24 cellular contexts compared by ENCODE assay signal in genomic region chr7:103964269-103964668, GRCh38. TPM values are rescaled to one million over a fixed set of nuclear protein-coding genes. Genes with fewer than 3 reads are reported as not detected.
A peak's percentile ranks its signal among the peaks of the same experiment; 100 is the strongest.
DNase-seq lines count a peak whose midpoint lies in the region; ATAC-seq, FAIRE-seq and TF ChIP-seq lines count a peak whose summit lies in the region.
"Had no signal": no experiment of that assay in that cellular context is flagged by ENCODE, and none has a peak within 500 bp of the region (broad histone marks: within the 10 kb centered on the region; RNA-seq: fewer than 3 reads in every experiment).

No MANE protein-coding gene starts in this region.

- H3K79me2 ChIP-seq in HepG2 (ENCODE audit: insufficient read depth, low read length) (peaks cover 44% of the 10 kb centered on the region), K562 (ENCODE audit: control insufficient read depth, insufficient read depth, low read length) (no peaks in the 10 kb centered on the region; the same call in 2 of the 3 replicates)

- H3K27me3 ChIP-seq in HepG2 (ENCODE audit: control insufficient read depth in 1 of 2, insufficient read depth in 2 of 2, low read length in 2 of 2) (no peaks in the 10 kb centered on the region), right lobe of liver (no peaks in the 10 kb centered on the region), K562 (ENCODE audit: control insufficient read depth in 2 of 2, insufficient read depth in 2 of 2, low read length in 2 of 2) (no peaks in the 10 kb centered on the region)
- H3K27me3 ChIP-seq: BE2C; BLaER1 treated with 17β-estradiol and CSF1 and Interleukin-3, amounts not matched to agents 10 nM and 100 nM had no signal

- H3K9me1 ChIP-seq in K562 (ENCODE audit: control insufficient read depth, insufficient read depth, low read length) = no peaks in the 10 kb centered on the region

- TF ChIP-seq CTCF in HepG2 (CRISPR knock-in tag; IDR thresholded peaks at IDR 0.05) = no peak
- TF ChIP-seq CTCF in right lobe of liver (IDR thresholded peaks at IDR 0.05) = no peak
- no peak for TF ChIP-seq CTCF in K562 (IDR thresholded peaks at IDR 0.05 in 2 of 3, conservative IDR thresholded peaks at IDR 0.05 in 1 of 3; ENCODE audit: insufficient read depth in 2 of 3, low read depth in 1 of 3, low read length in 3 of 3)

- H4K20me1 ChIP-seq in HepG2 (ENCODE audit: insufficient read depth, low read length) (no peaks in the 10 kb centered on the region; the same call in 1 of the 2 replicates), K562 (replicated peaks; ENCODE audit: control insufficient read depth, insufficient read depth, low read length) (no peaks in the 10 kb centered on the region)
- H4K20me1 ChIP-seq: BLaER1 treated with 17β-estradiol and CSF1 and Interleukin-3, amounts not matched to agents 10 nM and 100 nM had no signal

- intact Hi-C loops in HepG2 (cut with micrococcal nuclease; ENCODE audit: unreplicated experiment) = no loop called here
- intact Hi-C loops in right lobe of liver (cut with DNase I) = no loop called here
- intact Hi-C loops in K562 (cut with micrococcal nuclease) = no loop called here

- H3K4me1 ChIP-seq in HepG2 (ENCODE audit: insufficient read depth, low read length) (no peaks in the 10 kb centered on the region), right lobe of liver (no peaks in the 10 kb centered on the region), K562 (replicated peaks in 1 of 2; ENCODE audit: control insufficient read depth in 2 of 2, insufficient read depth in 2 of 2, low read length in 2 of 2) (peaks cover 0 to 9% of the 10 kb centered on the region in 2 experiments; a peak in 3 of 5 replicates)
- H3K4me1 ChIP-seq: A549; BE2C; BLaER1 treated with 17β-estradiol and CSF1 and Interleukin-3, amounts not matched to agents 10 nM and 100 nM; HAP-1 had no signal

- BruUV-seq in HepG2 (replicated peaks; lab: Mats Ljungman, UMichigan) (no TSS peak), K562 (replicated peaks; lab: Mats Ljungman, UMichigan) (no TSS peak)

- H3K27ac ChIP-seq in HepG2 (ENCODE audit: extremely low read length, insufficient read depth, low read length) = no peak overlapping the region
- no peak overlapping the region for H3K27ac ChIP-seq in right lobe of liver
- no peak overlapping the region for H3K27ac ChIP-seq in K562 (ENCODE audit: extremely low read depth, low read depth, low read length)
- H3K27ac ChIP-seq: A549; BLaER1 treated with 17β-estradiol and CSF1 and Interleukin-3, amounts not matched to agents 10 nM and 100 nM had no signal

- H3K4me2 ChIP-seq in HepG2 (ENCODE audit: low read depth, low read length) = no peak overlapping the region
- no peak overlapping the region for H3K4me2 ChIP-seq in K562 (ENCODE audit: insufficient read depth, low read length)
- H3K4me2 ChIP-seq: A549; BLaER1 treated with 17β-estradiol and CSF1 and Interleukin-3, amounts not matched to agents 10 nM and 100 nM had no signal

- DNase-seq in HepG2 (ENCODE audit: low spot score) = no peak
- no peak for DNase-seq in right lobe of liver
- DNase-seq in NCI-H69 (lab: John Stamatoyannopoulos, UW) = peak; percentile 61
- DNase-seq in K562 (ENCODE audit: extremely low read depth in 1 of 4, low spot score in 3 of 4) = no peak
- DNase-seq in NCI-H2029 (lab: John Stamatoyannopoulos, UW) = no peak
- DNase-seq: 8988T; ACHN; AML-193; BE2C; CD4-positive, alpha-beta T cell; CD8-positive, alpha-beta memory T cell; DMS153; DND-41; GOT3; HFFc6 had no signal

- H3K4me3 ChIP-seq in HepG2 (replicated peaks in 1 of 3; ENCODE audit: insufficient read depth in 1 of 3, low read depth in 2 of 3, low read length in 3 of 3) (no peak overlapping the region), right lobe of liver (no peak overlapping the region), K562 (no peak overlapping the region)
- H3K4me3 ChIP-seq: A549; BLaER1 treated with 17β-estradiol and CSF1 and Interleukin-3, amounts not matched to agents 10 nM and 100 nM; HAP-1 had no signal

- in situ Hi-C loops in HepG2 (cut with HindIII; ENCODE audit: extremely low pct_ligation_motif_present, low pct_unique_long_range_greater_than_20kb) = no loop called here
- in situ Hi-C loops in K562 (cut with MboI) = no loop called here

- no peak for FAIRE-seq in HepG2 (lab: Jason Lieb, UNC)
- FAIRE-seq in K562 (lab: Jason Lieb, UNC) = peak; percentile 29
- FAIRE-seq: A549, D721Med, G401.6, GM12892, H54 had no signal

- H3K36me3 ChIP-seq in HepG2 (replicated peaks in 1 of 2; ENCODE audit: control insufficient read depth in 1 of 2, insufficient read depth in 2 of 2, low read length in 2 of 2) (peaks cover 2 to 12% of the 10 kb centered on the region in 2 experiments; a peak in 2 of 5 replicates), right lobe of liver (no peaks in the 10 kb centered on the region), K562 (ENCODE audit: control insufficient read depth, insufficient read depth, low read length) (0 out of 3 replicates have a peak, but pooled peaks cover 6% of the 10 kb centered on the region)
- H3K36me3 ChIP-seq: BLaER1 treated with 17β-estradiol and CSF1 and Interleukin-3, amounts not matched to agents 10 nM and 100 nM; HAP-1 had no signal

- CTCF ChIA-PET in HepG2 (lab: Yijun Ruan, JAX; ENCODE audit: low intra/inter-chr PET ratio, low total read pairs) (no interaction called here), K562 (lab: Yijun Ruan, JAX; ENCODE audit: low intra/inter-chr PET ratio) (no interaction called here)

- POLR2A ChIA-PET in HepG2 (lab: Yijun Ruan, JAX) = no interaction called here
- POLR2A ChIA-PET in K562 (lab: Yijun Ruan, JAX) = interaction anchor here (0.9 kb wide), 1 partner anchor 22 kb away, joined by 3 read pairs; no protein-coding TSS in a partner anchor

- no peak for TF ChIP-seq EP300 in HepG2 (IDR thresholded peaks at IDR 0.05; ENCODE audit: low read depth in 2 of 2, low read length in 2 of 2)
- TF ChIP-seq EP300 in HepG2 (CRISPR knock-in tag; IDR thresholded peaks at IDR 0.05; ENCODE audit: borderline replicate concordance) = no peak
- TF ChIP-seq EP300 in K562 (IDR thresholded peaks at IDR 0.05; ENCODE audit: low read length) = no peak; the same call in 1 of the 2 replicates

- H3K9me3 ChIP-seq in HepG2 (ENCODE audit: low read length) (no peaks in the 10 kb centered on the region), right lobe of liver (no peaks in the 10 kb centered on the region), K562 (replicated peaks; ENCODE audit: control insufficient read depth, insufficient read depth, low read depth, low read length) (no peaks in the 10 kb centered on the region)
- H3K9me3 ChIP-seq: A549; BE2C; BLaER1 treated with 17β-estradiol and CSF1 and Interleukin-3, amounts not matched to agents 10 nM and 100 nM; HAP-1 had no signal

- TF ChIP-seq RAD21 in HepG2 (CRISPR knock-in tag; IDR thresholded peaks at IDR 0.05) = no peak
- no peak for TF ChIP-seq RAD21 in K562 (CRISPR knock-in tag; conservative IDR thresholded peaks at IDR 0.05 in 1 of 2, IDR thresholded peaks at IDR 0.05 in 1 of 2)

- H3K9ac ChIP-seq in HepG2 (ENCODE audit: insufficient read depth, low read depth, low read length) = no peak overlapping the region
- H3K9ac ChIP-seq in K562 (ENCODE audit: insufficient read depth in 1 of 2, low read depth in 2 of 2, low read length in 2 of 2) = no peak overlapping the region
- H3K9ac ChIP-seq: BLaER1 treated with 17β-estradiol and CSF1 and Interleukin-3, amounts not matched to agents 10 nM and 100 nM had no signal

- ATAC-seq in HepG2 (no peak), right lobe of liver (no peak), K562 (peak; percentile 86), HG03139 (IDR thresholded peaks at IDR 0.05; ENCODE audit: unreplicated experiment) (no peak)
- ATAC-seq: A549 had no signal

- H2AFZ ChIP-seq in HepG2 (ENCODE audit: low read length) (no peak overlapping the region), K562 (ENCODE audit: low read depth, low read length) (no peak overlapping the region)

- no peak for TF ChIP-seq POLR2A in HepG2 (IDR thresholded peaks at IDR 0.05; ENCODE audit: insufficient read depth in 1 of 2, low read depth in 2 of 2, low read length in 2 of 2)
- TF ChIP-seq POLR2A in right lobe of liver (IDR thresholded peaks at IDR 0.05) = no peak
- no peak for TF ChIP-seq POLR2A in K562 (conservative IDR thresholded peaks at IDR 0.05)

RNA-seq across cellular contexts. Expression of gene RELN, which starts 25.2 kb away (rescaled TPM):
- 215 and 332 TPM in 2 replicates for total RNA-seq in HepG2 (2016; rRNA removed; fragmentation: Illumina TruSeq; extraction: Trizol)
- 23.9 and 26.0 TPM in 2 replicates for total RNA-seq in HepG2 (2016; cell fraction: cytosol; rRNA removed; fragmentation: Illumina TruSeq; extraction: Trizol; ENCODE audit: low read depth)
- 200 and 312 TPM in 2 replicates for total RNA-seq in HepG2 (2016; cell fraction: insoluble cytoplasmic fraction; rRNA removed; fragmentation: Illumina TruSeq; extraction: Trizol)
- 56.5 and 64.5 TPM in 2 replicates for total RNA-seq in HepG2 (2016; cell fraction: membrane; rRNA removed; fragmentation: Illumina TruSeq; extraction: Trizol)
- total RNA-seq in HepG2 (2016; cell fraction: nucleus; rRNA removed; fragmentation: Illumina TruSeq; extraction: Trizol) = 458 and 519 TPM in 2 replicates
- 286 and 315 TPM in 2 replicates for polyA plus RNA-seq in HepG2 (2011; rRNA removed)
- polyA plus RNA-seq in HepG2 (2011; cell fraction: cytosol; rRNA removed) = 177 and 216 TPM in 2 replicates
- polyA plus RNA-seq in HepG2 (2011; cell fraction: nucleus; rRNA removed) = 111 and 118 TPM in 2 replicates
- polyA plus RNA-seq in HepG2 (2012) = 105 and 145 TPM in 2 replicates
- 15.1 and 19.0 TPM in 2 replicates for polyA plus RNA-seq in HepG2 (2016; cell fraction: cytosol; fragmentation: Illumina TruSeq; extraction: Trizol; ENCODE audit: low read depth)
- polyA plus RNA-seq in HepG2 (2016; cell fraction: insoluble cytoplasmic fraction; fragmentation: Illumina TruSeq; extraction: Trizol; ENCODE audit: low read depth) = 197 and 206 TPM in 2 replicates
- 34.3 and 38.7 TPM in 2 replicates for polyA plus RNA-seq in HepG2 (2016; cell fraction: membrane; fragmentation: Illumina TruSeq; extraction: Trizol; ENCODE audit: low read depth)
- 482 and 501 TPM in 2 replicates for polyA plus RNA-seq in HepG2 (2016; cell fraction: nucleus; fragmentation: Illumina TruSeq; extraction: Trizol; ENCODE audit: insufficient read depth, low read depth)
- polyA minus RNA-seq in HepG2 (2011; rRNA and poly(A)+ RNA removed; ENCODE audit: low replicate concordance) = 0.56 and 1,033 TPM in 2 replicates
- polyA minus RNA-seq in HepG2 (2011; cell fraction: cytosol; rRNA and poly(A)+ RNA removed) = 328 and 381 TPM in 2 replicates
- 302 and 328 TPM in 2 replicates for polyA minus RNA-seq in HepG2 (2011; cell fraction: nucleus; rRNA and poly(A)+ RNA removed)
- total RNA-seq in right lobe of liver = 10 to 100 TPM; 11.9 to 35.7 (median 18.9) TPM
- total RNA-seq in K562 (2011; cell fraction: chromatin; rRNA removed; ENCODE audit: low replicate concordance) = 72.2 and 98.2 TPM in 2 replicates
- 75.9 and 76.6 TPM in 2 replicates for total RNA-seq in K562 (2011; cell fraction: nucleolus; rRNA removed)
- total RNA-seq in K562 (2011; cell fraction: nucleoplasm; rRNA removed) = 90.5 and 107 TPM in 2 replicates
- 18.1 and 22.3 TPM in 2 replicates for total RNA-seq in K562 (2014; rRNA removed)
- 21.5 and 22.2 TPM in 2 replicates for total RNA-seq in K562 (2014; rRNA removed; fragmentation: Illumina TruSeq; extraction: Trizol)
- total RNA-seq in K562 (2015; rRNA removed; fragmentation: Illumina TruSeq; extraction: Trizol) = 16.5 and 17.4 TPM in 2 replicates
- 25.1 and 25.9 TPM in 2 replicates for total RNA-seq in K562 (2021)
- polyA plus RNA-seq in K562 (2011; rRNA removed) = 34.2 and 43.2 TPM in 2 replicates
- polyA plus RNA-seq in K562 (2011; cell fraction: cytosol; rRNA removed) = 34.8 and 41.8 TPM in 2 replicates
- 36.2 TPM in 2 replicates for polyA plus RNA-seq in K562 (2011; cell fraction: nucleus; rRNA removed)
- polyA plus RNA-seq in K562 (2012) = 19.0 and 23.5 TPM in 2 replicates
- polyA plus RNA-seq in K562 (2014; fragmentation: Illumina TruSeq; extraction: Trizol) = 24.4 and 24.5 TPM in 2 replicates
- polyA plus RNA-seq in K562 (2014; fragmentation: Nextera tagmentation; extraction: Ambion mirVana) = 10 to 100 TPM; 12.9 to 15.3 TPM
- 17.1 and 23.6 TPM in 2 replicates for polyA plus RNA-seq in K562 (2014; rRNA removed)
- 162 and 229 TPM in 2 replicates for polyA minus RNA-seq in K562 (2011; rRNA and poly(A)+ RNA removed)
- 65.4 and 75.6 TPM in 2 replicates for polyA minus RNA-seq in K562 (2011; cell fraction: cytosol; rRNA and poly(A)+ RNA removed)
- polyA minus RNA-seq in K562 (2011; cell fraction: nucleus; rRNA and poly(A)+ RNA removed) = 45.0 and 71.8 TPM in 2 replicates
- total RNA-seq: CD4-positive, alpha-beta T cell; CD8-positive, alpha-beta memory T cell had no signal
- polyA plus RNA-seq: A549; CD14-positive monocyte; CD8-positive, alpha-beta memory T cell had no signal

Comparison
In these comparisons a context has a peak if more than half of its experiments do, and no peak if none do; other contexts are left out.
1. Of the 241 proteins assayed by ChIP-seq in both HepG2 and K562: peak only in HepG2: RBFOX2; only in K562: ATF4, ATF7, CEBPG and TRIM24; in both: none; in neither: 233; mixed calls (peak in some experiments, not most) for 3.